2 cellular contexts compared by ENCODE assay signal in genomic region chr14:23169622-23170021, GRCh38.
TF ChIP-seq lines count a peak whose summit lies in the region.

No MANE protein-coding gene starts in this region.

TF ChIP-seq in HepG2, 621 proteins besides CTCF, POLR2A, EP300 and RAD21:
- TF ChIP-seq ZNF629 (CRISPR knock-in tag; conservative IDR thresholded peaks at IDR 0.05), result peak; percentile 60
- TF ChIP-seq TMF1 (CRISPR knock-in tag; IDR thresholded peaks at IDR 0.05; ENCODE audit: low read depth), result no peak
- TF ChIP-seq ZNF414 (CRISPR knock-in tag; IDR thresholded peaks at IDR 0.05), result no peak

TF ChIP-seq in WTC11, 78 proteins besides CTCF, POLR2A, EP300 and RAD21:
- TF ChIP-seq ATF6 (CRISPR knock-in tag; IDR thresholded peaks at IDR 0.05), result no peak
- TF ChIP-seq ZNF423 (CRISPR knock-in tag; IDR thresholded peaks at IDR 0.05), result no peak
- no peak for TF ChIP-seq ZNF396 (CRISPR knock-in tag; IDR thresholded peaks at IDR 0.05; ENCODE audit: borderline replicate concordance)
- TF ChIP-seq TP53 (CRISPR knock-in tag; IDR thresholded peaks at IDR 0.05), result no peak
- TF ChIP-seq AR (CRISPR knock-in tag; IDR thresholded peaks at IDR 0.05), result no peak
- TF ChIP-seq E2F1 (CRISPR knock-in tag; IDR thresholded peaks at IDR 0.05), result no peak
- TF ChIP-seq ZMAT4 (CRISPR knock-in tag; IDR thresholded peaks at IDR 0.05), result no peak
- no peak for TF ChIP-seq NR1H2 (CRISPR knock-in tag; IDR thresholded peaks at IDR 0.05)
- TF ChIP-seq TCF7 (CRISPR knock-in tag; IDR thresholded peaks at IDR 0.05; ENCODE audit: low read depth), result no peak
- TF ChIP-seq, protein P1, sequence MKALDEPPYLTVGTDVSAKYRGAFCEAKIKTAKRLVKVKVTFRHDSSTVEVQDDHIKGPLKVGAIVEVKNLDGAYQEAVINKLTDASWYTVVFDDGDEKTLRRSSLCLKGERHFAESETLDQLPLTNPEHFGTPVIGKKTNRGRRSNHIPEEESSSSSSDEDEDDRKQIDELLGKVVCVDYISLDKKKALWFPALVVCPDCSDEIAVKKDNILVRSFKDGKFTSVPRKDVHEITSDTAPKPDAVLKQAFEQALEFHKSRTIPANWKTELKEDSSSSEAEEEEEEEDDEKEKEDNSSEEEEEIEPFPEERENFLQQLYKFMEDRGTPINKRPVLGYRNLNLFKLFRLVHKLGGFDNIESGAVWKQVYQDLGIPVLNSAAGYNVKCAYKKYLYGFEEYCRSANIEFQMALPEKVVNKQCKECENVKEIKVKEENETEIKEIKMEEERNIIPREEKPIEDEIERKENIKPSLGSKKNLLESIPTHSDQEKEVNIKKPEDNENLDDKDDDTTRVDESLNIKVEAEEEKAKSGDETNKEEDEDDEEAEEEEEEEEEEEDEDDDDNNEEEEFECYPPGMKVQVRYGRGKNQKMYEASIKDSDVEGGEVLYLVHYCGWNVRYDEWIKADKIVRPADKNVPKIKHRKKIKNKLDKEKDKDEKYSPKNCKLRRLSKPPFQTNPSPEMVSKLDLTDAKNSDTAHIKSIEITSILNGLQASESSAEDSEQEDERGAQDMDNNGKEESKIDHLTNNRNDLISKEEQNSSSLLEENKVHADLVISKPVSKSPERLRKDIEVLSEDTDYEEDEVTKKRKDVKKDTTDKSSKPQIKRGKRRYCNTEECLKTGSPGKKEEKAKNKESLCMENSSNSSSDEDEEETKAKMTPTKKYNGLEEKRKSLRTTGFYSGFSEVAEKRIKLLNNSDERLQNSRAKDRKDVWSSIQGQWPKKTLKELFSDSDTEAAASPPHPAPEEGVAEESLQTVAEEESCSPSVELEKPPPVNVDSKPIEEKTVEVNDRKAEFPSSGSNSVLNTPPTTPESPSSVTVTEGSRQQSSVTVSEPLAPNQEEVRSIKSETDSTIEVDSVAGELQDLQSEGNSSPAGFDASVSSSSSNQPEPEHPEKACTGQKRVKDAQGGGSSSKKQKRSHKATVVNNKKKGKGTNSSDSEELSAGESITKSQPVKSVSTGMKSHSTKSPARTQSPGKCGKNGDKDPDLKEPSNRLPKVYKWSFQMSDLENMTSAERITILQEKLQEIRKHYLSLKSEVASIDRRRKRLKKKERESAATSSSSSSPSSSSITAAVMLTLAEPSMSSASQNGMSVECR (CRISPR knock-in tag; IDR thresholded peaks at IDR 0.05; ENCODE audit: borderline replicate concordance), result no peak
- TF ChIP-seq FOXP1 (CRISPR knock-in tag; IDR thresholded peaks at IDR 0.05; ENCODE audit: borderline replicate concordance), result no peak
- no peak for TF ChIP-seq NFATC4 (CRISPR knock-in tag; IDR thresholded peaks at IDR 0.05)
- TF ChIP-seq, protein P2, sequence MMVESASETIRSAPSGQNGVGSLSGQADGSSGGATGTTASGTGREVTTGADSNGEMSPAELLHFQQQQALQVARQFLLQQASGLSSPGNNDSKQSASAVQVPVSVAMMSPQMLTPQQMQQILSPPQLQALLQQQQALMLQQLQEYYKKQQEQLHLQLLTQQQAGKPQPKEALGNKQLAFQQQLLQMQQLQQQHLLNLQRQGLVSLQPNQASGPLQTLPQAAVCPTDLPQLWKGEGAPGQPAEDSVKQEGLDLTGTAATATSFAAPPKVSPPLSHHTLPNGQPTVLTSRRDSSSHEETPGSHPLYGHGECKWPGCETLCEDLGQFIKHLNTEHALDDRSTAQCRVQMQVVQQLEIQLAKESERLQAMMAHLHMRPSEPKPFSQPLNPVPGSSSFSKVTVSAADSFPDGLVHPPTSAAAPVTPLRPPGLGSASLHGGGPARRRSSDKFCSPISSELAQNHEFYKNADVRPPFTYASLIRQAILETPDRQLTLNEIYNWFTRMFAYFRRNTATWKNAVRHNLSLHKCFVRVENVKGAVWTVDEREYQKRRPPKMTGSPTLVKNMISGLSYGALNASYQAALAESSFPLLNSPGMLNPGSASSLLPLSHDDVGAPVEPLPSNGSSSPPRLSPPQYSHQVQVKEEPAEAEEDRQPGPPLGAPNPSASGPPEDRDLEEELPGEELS (CRISPR knock-in tag; IDR thresholded peaks at IDR 0.05), result no peak
- no peak for TF ChIP-seq JAZF1 (CRISPR knock-in tag; IDR thresholded peaks at IDR 0.05)
- no peak for TF ChIP-seq OVOL2 (CRISPR knock-in tag; IDR thresholded peaks at IDR 0.05; ENCODE audit: borderline replicate concordance)
- TF ChIP-seq, protein P3, sequence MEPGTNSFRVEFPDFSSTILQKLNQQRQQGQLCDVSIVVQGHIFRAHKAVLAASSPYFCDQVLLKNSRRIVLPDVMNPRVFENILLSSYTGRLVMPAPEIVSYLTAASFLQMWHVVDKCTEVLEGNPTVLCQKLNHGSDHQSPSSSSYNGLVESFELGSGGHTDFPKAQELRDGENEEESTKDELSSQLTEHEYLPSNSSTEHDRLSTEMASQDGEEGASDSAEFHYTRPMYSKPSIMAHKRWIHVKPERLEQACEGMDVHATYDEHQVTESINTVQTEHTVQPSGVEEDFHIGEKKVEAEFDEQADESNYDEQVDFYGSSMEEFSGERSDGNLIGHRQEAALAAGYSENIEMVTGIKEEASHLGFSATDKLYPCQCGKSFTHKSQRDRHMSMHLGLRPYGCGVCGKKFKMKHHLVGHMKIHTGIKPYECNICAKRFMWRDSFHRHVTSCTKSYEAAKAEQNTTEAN (CRISPR knock-in tag; IDR thresholded peaks at IDR 0.05), result no peak
- TF ChIP-seq ELF4 (CRISPR knock-in tag; IDR thresholded peaks at IDR 0.05; ENCODE audit: low read depth), result no peak
- TF ChIP-seq, protein P4, sequence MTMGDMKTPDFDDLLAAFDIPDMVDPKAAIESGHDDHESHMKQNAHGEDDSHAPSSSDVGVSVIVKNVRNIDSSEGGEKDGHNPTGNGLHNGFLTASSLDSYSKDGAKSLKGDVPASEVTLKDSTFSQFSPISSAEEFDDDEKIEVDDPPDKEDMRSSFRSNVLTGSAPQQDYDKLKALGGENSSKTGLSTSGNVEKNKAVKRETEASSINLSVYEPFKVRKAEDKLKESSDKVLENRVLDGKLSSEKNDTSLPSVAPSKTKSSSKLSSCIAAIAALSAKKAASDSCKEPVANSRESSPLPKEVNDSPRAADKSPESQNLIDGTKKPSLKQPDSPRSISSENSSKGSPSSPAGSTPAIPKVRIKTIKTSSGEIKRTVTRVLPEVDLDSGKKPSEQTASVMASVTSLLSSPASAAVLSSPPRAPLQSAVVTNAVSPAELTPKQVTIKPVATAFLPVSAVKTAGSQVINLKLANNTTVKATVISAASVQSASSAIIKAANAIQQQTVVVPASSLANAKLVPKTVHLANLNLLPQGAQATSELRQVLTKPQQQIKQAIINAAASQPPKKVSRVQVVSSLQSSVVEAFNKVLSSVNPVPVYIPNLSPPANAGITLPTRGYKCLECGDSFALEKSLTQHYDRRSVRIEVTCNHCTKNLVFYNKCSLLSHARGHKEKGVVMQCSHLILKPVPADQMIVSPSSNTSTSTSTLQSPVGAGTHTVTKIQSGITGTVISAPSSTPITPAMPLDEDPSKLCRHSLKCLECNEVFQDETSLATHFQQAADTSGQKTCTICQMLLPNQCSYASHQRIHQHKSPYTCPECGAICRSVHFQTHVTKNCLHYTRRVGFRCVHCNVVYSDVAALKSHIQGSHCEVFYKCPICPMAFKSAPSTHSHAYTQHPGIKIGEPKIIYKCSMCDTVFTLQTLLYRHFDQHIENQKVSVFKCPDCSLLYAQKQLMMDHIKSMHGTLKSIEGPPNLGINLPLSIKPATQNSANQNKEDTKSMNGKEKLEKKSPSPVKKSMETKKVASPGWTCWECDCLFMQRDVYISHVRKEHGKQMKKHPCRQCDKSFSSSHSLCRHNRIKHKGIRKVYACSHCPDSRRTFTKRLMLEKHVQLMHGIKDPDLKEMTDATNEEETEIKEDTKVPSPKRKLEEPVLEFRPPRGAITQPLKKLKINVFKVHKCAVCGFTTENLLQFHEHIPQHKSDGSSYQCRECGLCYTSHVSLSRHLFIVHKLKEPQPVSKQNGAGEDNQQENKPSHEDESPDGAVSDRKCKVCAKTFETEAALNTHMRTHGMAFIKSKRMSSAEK (CRISPR knock-in tag; IDR thresholded peaks at IDR 0.05; ENCODE audit: borderline replicate concordance), result no peak
